ENCODE assay signal across 20 cellular contexts in the genomic region with DNA sequence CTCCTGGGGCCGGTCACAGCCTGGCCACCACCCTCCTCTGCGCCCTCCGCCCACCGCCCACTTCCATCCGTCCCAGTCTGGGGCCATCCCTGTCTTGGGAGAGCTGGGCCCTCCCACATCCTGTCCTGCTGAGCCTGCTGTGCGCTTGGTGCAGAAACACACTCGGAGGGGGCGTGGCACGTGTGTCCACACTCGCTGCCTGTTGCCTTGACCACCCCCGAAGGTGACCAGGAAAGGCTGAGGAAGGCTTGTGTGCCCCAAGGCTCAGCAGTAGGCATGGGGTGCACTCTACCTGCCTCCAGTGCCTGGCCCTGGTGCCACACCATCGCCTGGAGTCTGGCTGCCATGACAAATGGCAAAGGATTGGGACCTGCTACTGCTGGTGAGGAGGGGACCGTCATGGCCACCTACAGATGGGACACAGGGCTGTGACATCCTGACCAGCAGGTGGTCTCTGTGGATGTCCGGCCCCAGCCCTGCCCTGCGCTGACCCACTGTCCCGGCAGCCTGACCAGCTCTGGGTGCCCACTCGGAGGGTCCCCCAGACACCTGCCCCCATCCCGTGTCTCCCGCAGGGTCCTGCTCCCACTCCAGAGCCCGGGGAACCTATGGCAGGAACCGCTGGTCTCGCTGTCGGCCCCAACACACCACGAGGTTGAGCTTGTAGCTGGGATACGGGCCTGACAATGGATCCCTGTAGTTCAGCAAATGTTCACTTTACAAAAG. TPM values are rescaled to one million over a fixed set of nuclear protein-coding genes. Genes with fewer than 3 reads are reported as not detected.
DNase-seq lines count a peak whose midpoint lies in the region; ATAC-seq, FAIRE-seq and TF ChIP-seq lines count a peak whose summit lies in the region.
"Had no signal": no experiment of that assay in that cellular context is flagged by ENCODE, and none has a peak within 500 bp of the region (broad histone marks: within the 10 kb centered on the region; RNA-seq: fewer than 3 reads in every experiment).

No MANE protein-coding gene starts in this region.

- H3K27me3 ChIP-seq in K562 (ENCODE audit: control insufficient read depth in 2 of 2, insufficient read depth in 2 of 2, low read length in 2 of 2), result peaks cover 41 to 86% of the 10 kb centered on the region in 2 experiments

- peaks cover 6 to 68% of the 10 kb centered on the region in 2 experiments for H3K4me1 ChIP-seq in K562 (replicated peaks in 1 of 2; ENCODE audit: control insufficient read depth in 2 of 2, insufficient read depth in 2 of 2, low read length in 2 of 2)
- peaks cover 4% of the 10 kb centered on the region in 2 donors for H3K4me1 ChIP-seq in kidney (ENCODE audit: control insufficient read depth in 1 of 2, insufficient read depth in 1 of 2, low read depth in 1 of 2, low read length in 2 of 2)

- H3K9ac ChIP-seq in K562 (ENCODE audit: insufficient read depth in 1 of 2, low read depth in 2 of 2, low read length in 2 of 2), result peak overlapping the region in 1 of 2 experiments; percentile 62; a peak in 2 of 4 replicates
- H3K9ac ChIP-seq in kidney (ENCODE audit: low read length in 2 of 2), result no peak overlapping the region
- H3K9ac ChIP-seq: GM23248 had no signal

- no peaks in the 10 kb centered on the region for H3K36me3 ChIP-seq in K562 (ENCODE audit: control insufficient read depth, insufficient read depth, low read length)
- no peaks in the 10 kb centered on the region for H3K36me3 ChIP-seq in kidney (ENCODE audit: control insufficient read depth in 1 of 2, insufficient read depth in 2 of 2, low read length in 2 of 2)

- intact Hi-C loops in Right ventricle myocardium superior (cut with DNase I), result no loop called here
- intact Hi-C loops in cardiac septum (cut with DNase I), result no loop called here
- intact Hi-C loops in K562 (cut with micrococcal nuclease), result no loop called here
- intact Hi-C loops in kidney (cut with DNase I), result no loop called here
- intact Hi-C loops in posterior vena cava (cut with DNase I), result no loop called here

- H3K4me2 ChIP-seq in K562 (ENCODE audit: insufficient read depth, low read length), result no peak overlapping the region

- H3K79me2 ChIP-seq in K562 (ENCODE audit: control insufficient read depth, insufficient read depth, low read length), result no peaks in the 10 kb centered on the region

- in situ Hi-C loops in K562 (cut with MboI), result no loop called here

- H3K4me3 ChIP-seq in K562 (no peak overlapping the region), kidney (ENCODE audit: low read length in 2 of 2) (no peak overlapping the region)
- H3K4me3 ChIP-seq: GM23248 had no signal

- POLR2A ChIA-PET in K562 (lab: Yijun Ruan, JAX), result interaction anchor here (0.6 to 1.3 kb wide), 6 partner anchors 13 to 339 kb away, joined by 3 to 5 read pairs (median 3); no protein-coding TSS in a partner anchor
- POLR2A ChIA-PET in activated CD4-positive, alpha-beta memory T cell treated with anti-CD3 and anti-CD28 coated beads, Interleukin-2, amount 10 ng/mL, durations not matched to agents 7 days and 5 days (lab: Charles Lee), result interaction anchor here (1.0 to 5.3 kb wide), 9 partner anchors 10 to 31 kb away, joined by 3 to 38 read pairs (median 8); a partner anchor contains a TSS

- ATAC-seq in Right ventricle myocardium superior (ENCODE audit: poor library complexity) (no peak), K562 (no peak)
- no peak for ATAC-seq in stimulated activated effector memory CD8-positive, alpha-beta T cell treated with anti-CD3 and anti-CD28 coated beads, Interleukin-12 subunit alpha, Interleukin-12 subunit beta, amount 100 ng/mL, for 72 hours
- ATAC-seq: Panc1 had no signal

- no peak for TF ChIP-seq EP300 in K562 (IDR thresholded peaks at IDR 0.05; ENCODE audit: low read length)

- H3K9me3 ChIP-seq in K562 (replicated peaks; ENCODE audit: control insufficient read depth, insufficient read depth, low read depth, low read length) (peaks cover 2% of the 10 kb centered on the region), kidney (ENCODE audit: control insufficient read depth in 1 of 2, low read length in 2 of 2) (no peaks in the 10 kb centered on the region)

- DNase-seq in Right ventricle myocardium superior, result peak; percentile 36
- DNase-seq in cardiac septum (ENCODE audit: low spot score), result no peak
- peak in 3 of 4 experiments; percentile 44 to 56 (median 56) for DNase-seq in K562 (ENCODE audit: extremely low read depth in 1 of 4, low spot score in 3 of 4)
- DNase-seq in kidney, result peak; percentile 73
- DNase-seq in stimulated activated effector memory CD8-positive, alpha-beta T cell treated with anti-CD3 and anti-CD28 coated beads, Interleukin-12 subunit alpha, Interleukin-12 subunit beta, amount 100 ng/mL, for 72 hours (ENCODE audit: low spot score in 2 of 2), result no peak
- DNase-seq in OCI-M1 (lab: John Stamatoyannopoulos, UW), result no peak
- DNase-seq in activated CD4-positive, alpha-beta memory T cell treated with anti-CD3 and anti-CD28 coated beads, Interleukin-2, amount 10 ng/mL, durations not matched to agents 7 days and 5 days, result no peak
- DNase-seq in posterior vena cava (ENCODE audit: low spot score), result no peak
- DNase-seq: DMS 273 treated with DMSO at 0.1 percent for 48 hours, GDM1, GM23248, NCI-H1105, NCI-H2029, NCI-H2171 treated with DMSO at 0.1 percent for 48 hours, SHP77 had no signal

- H2AFZ ChIP-seq in K562 (ENCODE audit: low read depth, low read length), result no peak overlapping the region
- H2AFZ ChIP-seq: GM23248 had no signal

- no TSS peak for BruUV-seq in K562 (replicated peaks; lab: Mats Ljungman, UMichigan)

- peaks cover 3% of the 10 kb centered on the region for H3K9me1 ChIP-seq in K562 (ENCODE audit: control insufficient read depth, insufficient read depth, low read length)

- CTCF ChIA-PET in K562 (lab: Yijun Ruan, JAX; ENCODE audit: low intra/inter-chr PET ratio), result no interaction called here
- CTCF ChIA-PET in activated CD4-positive, alpha-beta memory T cell treated with anti-CD3 and anti-CD28 coated beads, Interleukin-2, amount 10 ng/mL, durations not matched to agents 7 days and 5 days (lab: Charles Lee), result interaction anchor here (0.9 to 2.1 kb wide), 3 partner anchors 14 to 35 kb away, joined by 3 to 8 read pairs (median 3); no protein-coding TSS in a partner anchor

- H3K4me3 Mint-ChIP-seq in stimulated activated effector memory CD8-positive, alpha-beta T cell treated with anti-CD3 and anti-CD28 coated beads, Interleukin-12 subunit alpha, Interleukin-12 subunit beta, amount 100 ng/mL, for 72 hours, result no peak overlapping the region
- no peak overlapping the region for H3K4me3 Mint-ChIP-seq in activated CD4-positive, alpha-beta memory T cell treated with anti-CD3 and anti-CD28 coated beads, Interleukin-2, amount 10 ng/mL, durations not matched to agents 7 days and 5 days
- H3K4me3 Mint-ChIP-seq: IgD-negative memory B cell had no signal

- H4K20me1 ChIP-seq in K562 (replicated peaks; ENCODE audit: control insufficient read depth, insufficient read depth, low read length), result 0 out of 2 replicates have a peak, but pooled peaks cover 12% of the 10 kb centered on the region

- peaks cover 23% of the 10 kb centered on the region for H3K4me1 Mint-ChIP-seq in stimulated activated effector memory CD8-positive, alpha-beta T cell treated with anti-CD3 and anti-CD28 coated beads, Interleukin-12 subunit alpha, Interleukin-12 subunit beta, amount 100 ng/mL, for 72 hours
- peaks cover 20% of the 10 kb centered on the region for H3K4me1 Mint-ChIP-seq in activated CD4-positive, alpha-beta memory T cell treated with anti-CD3 and anti-CD28 coated beads, Interleukin-2, amount 10 ng/mL, durations not matched to agents 7 days and 5 days

- no peak for TF ChIP-seq RAD21 in K562 (CRISPR knock-in tag; conservative IDR thresholded peaks at IDR 0.05 in 1 of 2, IDR thresholded peaks at IDR 0.05 in 1 of 2)

- TF ChIP-seq POLR2A in K562 (conservative IDR thresholded peaks at IDR 0.05), result no peak

- no peaks in the 10 kb centered on the region for H3K27me3 Mint-ChIP-seq in activated CD4-positive, alpha-beta memory T cell treated with anti-CD3 and anti-CD28 coated beads, Interleukin-2, amount 10 ng/mL, durations not matched to agents 7 days and 5 days
- H3K27me3 Mint-ChIP-seq: IgD-negative memory B cell had no signal

- 30% methylated on average over 25 of the region's 25 CpGs for WGBS in K562 (ENCODE audit: insufficient coverage, low coverage, missing lambda C conversion rate)

- TF ChIP-seq CTCF in K562 (IDR thresholded peaks at IDR 0.05 in 2 of 3, conservative IDR thresholded peaks at IDR 0.05 in 1 of 3; ENCODE audit: insufficient read depth in 2 of 3, low read depth in 1 of 3, low read length in 3 of 3) (no peak), kidney (IDR thresholded peaks at IDR 0.05; ENCODE audit: borderline replicate concordance, extremely low read depth, insufficient read depth) (no peak)

- peaks cover 98% of the 10 kb centered on the region for H3K36me3 Mint-ChIP-seq in stimulated activated effector memory CD8-positive, alpha-beta T cell treated with anti-CD3 and anti-CD28 coated beads, Interleukin-12 subunit alpha, Interleukin-12 subunit beta, amount 100 ng/mL, for 72 hours
- H3K36me3 Mint-ChIP-seq in activated CD4-positive, alpha-beta memory T cell treated with anti-CD3 and anti-CD28 coated beads, Interleukin-2, amount 10 ng/mL, durations not matched to agents 7 days and 5 days (ENCODE audit: low read depth), result peaks cover 68% of the 10 kb centered on the region
- H3K36me3 Mint-ChIP-seq: IgD-negative memory B cell had no signal

- H3K27ac ChIP-seq in K562 (ENCODE audit: extremely low read depth, low read depth, low read length) (no peak overlapping the region), kidney (ENCODE audit: low read depth in 2 of 2, low read length in 2 of 2) (no peak overlapping the region)
- H3K27ac ChIP-seq: C4-2B, GM23248 had no signal

- peak overlapping the region; percentile 43 for H3K27ac Mint-ChIP-seq in stimulated activated effector memory CD8-positive, alpha-beta T cell treated with anti-CD3 and anti-CD28 coated beads, Interleukin-12 subunit alpha, Interleukin-12 subunit beta, amount 100 ng/mL, for 72 hours
- no peak overlapping the region for H3K27ac Mint-ChIP-seq in activated CD4-positive, alpha-beta memory T cell treated with anti-CD3 and anti-CD28 coated beads, Interleukin-2, amount 10 ng/mL, durations not matched to agents 7 days and 5 days
- H3K27ac Mint-ChIP-seq: IgD-negative memory B cell had no signal

- FAIRE-seq in K562 (lab: Jason Lieb, UNC) (no peak), kidney (lab: Jason Lieb, UNC) (no peak)
- FAIRE-seq: A204.1, GM12892 had no signal

- no peaks in the 10 kb centered on the region for H3K9me3 Mint-ChIP-seq in stimulated activated effector memory CD8-positive, alpha-beta T cell treated with anti-CD3 and anti-CD28 coated beads, Interleukin-12 subunit alpha, Interleukin-12 subunit beta, amount 100 ng/mL, for 72 hours
- no peaks in the 10 kb centered on the region for H3K9me3 Mint-ChIP-seq in activated CD4-positive, alpha-beta memory T cell treated with anti-CD3 and anti-CD28 coated beads, Interleukin-2, amount 10 ng/mL, durations not matched to agents 7 days and 5 days
- H3K9me3 Mint-ChIP-seq: IgD-negative memory B cell had no signal

RNA-seq across cellular contexts. Expression of a gene that starts 23.2 kb away (rescaled TPM):
- total RNA-seq in Right ventricle myocardium superior, result 133 TPM
- 194 TPM for total RNA-seq in cardiac septum
- 109 and 139 TPM in 2 replicates for total RNA-seq in K562 (2011; cell fraction: chromatin; rRNA removed; ENCODE audit: low replicate concordance)
- total RNA-seq in K562 (2011; cell fraction: nucleolus; rRNA removed), result 131 and 151 TPM in 2 replicates
- total RNA-seq in K562 (2011; cell fraction: nucleoplasm; rRNA removed), result 146 and 174 TPM in 2 replicates
- 85.4 and 97.6 TPM in 2 replicates for total RNA-seq in K562 (2014; rRNA removed)
- 65.7 and 66.2 TPM in 2 replicates for total RNA-seq in K562 (2014; rRNA removed; fragmentation: Illumina TruSeq; extraction: Trizol)
- 92.9 and 98.7 TPM in 2 replicates for total RNA-seq in K562 (2015; rRNA removed; fragmentation: Illumina TruSeq; extraction: Trizol)
- total RNA-seq in K562 (2021), result 99.3 and 99.5 TPM in 2 replicates
- polyA plus RNA-seq in K562 (2011; rRNA removed), result 92.4 and 138 TPM in 2 replicates
- 79.9 and 115 TPM in 2 replicates for polyA plus RNA-seq in K562 (2011; cell fraction: cytosol; rRNA removed)
- polyA plus RNA-seq in K562 (2011; cell fraction: nucleus; rRNA removed), result 69.1 and 123 TPM in 2 replicates
- polyA plus RNA-seq in K562 (2012), result 77.4 and 167 TPM in 2 replicates
- 77.0 and 77.8 TPM in 2 replicates for polyA plus RNA-seq in K562 (2014; fragmentation: Illumina TruSeq; extraction: Trizol)
- 1 to 10 TPM; 5.0 to 9.2 TPM for polyA plus RNA-seq in K562 (2014; fragmentation: Nextera tagmentation; extraction: Ambion mirVana)
- 82.4 and 86.9 TPM in 2 replicates for polyA plus RNA-seq in K562 (2014; rRNA removed)
- polyA minus RNA-seq in K562 (2011; rRNA and poly(A)+ RNA removed), result 54.1 and 70.2 TPM in 2 replicates
- 69.1 and 114 TPM in 2 replicates for polyA minus RNA-seq in K562 (2011; cell fraction: cytosol; rRNA and poly(A)+ RNA removed)
- polyA minus RNA-seq in K562 (2011; cell fraction: nucleus; rRNA and poly(A)+ RNA removed), result 17.4 and 40.2 TPM in 2 replicates
- total RNA-seq in kidney, result 378 TPM
- polyA plus RNA-seq in kidney (ENCODE audit: insufficient read depth, low read depth, low replicate concordance), result 187 TPM
- 10 to 100 TPM; 80.3 to 82.6 TPM for total RNA-seq in activated CD4-positive, alpha-beta memory T cell treated with anti-CD3 and anti-CD28 coated beads, Interleukin-2, amount 10 ng/mL, durations not matched to agents 7 days and 5 days
- total RNA-seq in posterior vena cava, result 100 to 1,000 TPM; 202 to 246 TPM

RNA-seq across cellular contexts. Expression of a gene that starts 24.0 kb away (rescaled TPM):
- total RNA-seq in Right ventricle myocardium superior (23.8 TPM), cardiac septum (11.5 TPM), K562 (2014; rRNA removed) (0.78 and 1.0 TPM in 2 replicates), K562 (2014; rRNA removed; fragmentation: Illumina TruSeq; extraction: Trizol) (0.07 and 0.22 TPM in 2 replicates), K562 (2015; rRNA removed; fragmentation: Illumina TruSeq; extraction: Trizol) (0.49 and 0.51 TPM in 2 replicates), K562 (2021) (1.2 and 1.3 TPM in 2 replicates), kidney (111 TPM), posterior vena cava (100 to 1,000 TPM in 1 of 2 donors, 10 to 100 TPM in 1; 47.9 to 122 TPM)
- total RNA-seq in K562 (2011; cell fraction: chromatin; rRNA removed; ENCODE audit: low replicate concordance), result 0.69 and 1.4 TPM in 2 replicates
- 1.0 and 1.3 TPM in 2 replicates for total RNA-seq in K562 (2011; cell fraction: nucleolus; rRNA removed)
- total RNA-seq in K562 (2011; cell fraction: nucleoplasm; rRNA removed), result 0.23 and 0.29 TPM in 2 replicates
- polyA plus RNA-seq in K562 (2011; rRNA removed) (0.20 and 1.6 TPM in 2 replicates), K562 (2014; fragmentation: Illumina TruSeq; extraction: Trizol) (0.24 and 0.25 TPM in 2 replicates), K562 (2014; fragmentation: Nextera tagmentation; extraction: Ambion mirVana) (not detected), K562 (2014; rRNA removed) (0.57 and 0.60 TPM in 2 replicates), kidney (ENCODE audit: insufficient read depth, low read depth, low replicate concordance) (9.5 TPM)
- 0.33 and 1.3 TPM in 2 replicates for polyA plus RNA-seq in K562 (2011; cell fraction: cytosol; rRNA removed)
- polyA plus RNA-seq in K562 (2011; cell fraction: nucleus; rRNA removed), result 2.0 and 3.1 TPM in 2 replicates
- 0.77 and 5.1 TPM in 2 replicates for polyA plus RNA-seq in K562 (2012)
- polyA minus RNA-seq in K562 (2011; rRNA and poly(A)+ RNA removed), result 0.04 and 0.57 TPM in 2 replicates
- polyA minus RNA-seq in K562 (2011; cell fraction: cytosol; rRNA and poly(A)+ RNA removed), result 1.0 and 4.8 TPM in 2 replicates
- 0.27 and 1.8 TPM in 2 replicates for polyA minus RNA-seq in K562 (2011; cell fraction: nucleus; rRNA and poly(A)+ RNA removed)
- 100 to 1,000 TPM; 631 to 642 TPM for total RNA-seq in activated CD4-positive, alpha-beta memory T cell treated with anti-CD3 and anti-CD28 coated beads, Interleukin-2, amount 10 ng/mL, durations not matched to agents 7 days and 5 days

RNA-seq across cellular contexts. Expression of a gene that starts 43.1 kb away (rescaled TPM):
- total RNA-seq in Right ventricle myocardium superior (77.4 TPM), cardiac septum (35.8 TPM), K562 (2014; rRNA removed) (65.2 and 66.8 TPM in 2 replicates), K562 (2014; rRNA removed; fragmentation: Illumina TruSeq; extraction: Trizol) (11.2 and 14.8 TPM in 2 replicates), K562 (2015; rRNA removed; fragmentation: Illumina TruSeq; extraction: Trizol) (18.5 and 20.3 TPM in 2 replicates), K562 (2021) (71.2 and 75.5 TPM in 2 replicates), kidney (27.1 TPM), posterior vena cava (10 to 100 TPM; 25.8 to 31.6 TPM)
- total RNA-seq in K562 (2011; cell fraction: chromatin; rRNA removed; ENCODE audit: low replicate concordance), result 18.9 and 29.0 TPM in 2 replicates
- total RNA-seq in K562 (2011; cell fraction: nucleolus; rRNA removed), result 22.8 and 25.7 TPM in 2 replicates
- 14.8 and 16.0 TPM in 2 replicates for total RNA-seq in K562 (2011; cell fraction: nucleoplasm; rRNA removed)
- polyA plus RNA-seq in K562 (2011; rRNA removed) (13.5 and 16.5 TPM in 2 replicates), K562 (2014; fragmentation: Illumina TruSeq; extraction: Trizol) (8.2 and 18.9 TPM in 2 replicates), K562 (2014; fragmentation: Nextera tagmentation; extraction: Ambion mirVana) (1 to 10 TPM; 1.2 to 1.8 TPM), K562 (2014; rRNA removed) (54.4 and 60.2 TPM in 2 replicates), kidney (ENCODE audit: insufficient read depth, low read depth, low replicate concordance) (35.1 TPM)
- 14.3 and 38.6 TPM in 2 replicates for polyA plus RNA-seq in K562 (2011; cell fraction: cytosol; rRNA removed)
- 10.2 and 19.3 TPM in 2 replicates for polyA plus RNA-seq in K562 (2011; cell fraction: nucleus; rRNA removed)
- polyA plus RNA-seq in K562 (2012), result 34.2 and 36.9 TPM in 2 replicates
- 16.0 and 22.8 TPM in 2 replicates for polyA minus RNA-seq in K562 (2011; rRNA and poly(A)+ RNA removed)
- 25.3 and 31.3 TPM in 2 replicates for polyA minus RNA-seq in K562 (2011; cell fraction: cytosol; rRNA and poly(A)+ RNA removed)
- 3.8 and 5.3 TPM in 2 replicates for polyA minus RNA-seq in K562 (2011; cell fraction: nucleus; rRNA and poly(A)+ RNA removed)
- 10 to 100 TPM; 42.4 to 47.0 TPM for total RNA-seq in activated CD4-positive, alpha-beta memory T cell treated with anti-CD3 and anti-CD28 coated beads, Interleukin-2, amount 10 ng/mL, durations not matched to agents 7 days and 5 days

Comparison
In these comparisons a context has a peak if more than half of its experiments do, and no peak if none do; other contexts are left out.
1. DNase-seq: peak in Right ventricle myocardium superior (single experiment), K562 (3 of 4) and kidney (single experiment); none in cardiac septum (single experiment), stimulated activated effector memory CD8-positive, alpha-beta T cell treated with anti-CD3 and anti-CD28 coated beads, Interleukin-12 subunit alpha, Interleukin-12 subunit beta, amount 100 ng/mL, for 72 hours (0 of 2), OCI-M1 (single experiment), activated CD4-positive, alpha-beta memory T cell treated with anti-CD3 and anti-CD28 coated beads, Interleukin-2, amount 10 ng/mL, durations not matched to agents 7 days and 5 days (single experiment) and posterior vena cava (single experiment).